In genomic region chr10:69742928-69743602, GRCh38 we compare ENCODE assay signal across 8 cellular contexts. TPM values are rescaled to one million over a fixed set of nuclear protein-coding genes. Genes with fewer than 3 reads are reported as not detected.
A peak's percentile ranks its signal among the peaks of the same experiment; 100 is the strongest.
DNase-seq lines count a peak whose midpoint lies in the region; ATAC-seq and TF ChIP-seq lines count a peak whose summit lies in the region.

No MANE protein-coding gene starts in this region.

- intact Hi-C loops in left ventricle myocardium superior (cut with micrococcal nuclease): no loop called here

- peaks cover 1% of the 10 kb centered on the region for H3K4me1 Mint-ChIP-seq in T-helper 2 cell treated with Interferon-gamma antibody and Interleukin-4, amounts not matched to agents 5 μg/mL and 100 μg/mL, for 36 hours (ENCODE audit: low read depth)

- TF ChIP-seq CTCF in 22Rv1 (IDR thresholded peaks at IDR 0.05): peak; percentile 64
- peak; percentile 52 for TF ChIP-seq CTCF in GM06990 (IDR thresholded peaks at IDR 0.05; ENCODE audit: insufficient read depth, low read length, poor library complexity, severe bottlenecking)
- TF ChIP-seq CTCF in VCaP (conservative IDR thresholded peaks at IDR 0.05): peak; percentile 5; the same call in 1 of the 2 replicates
- TF ChIP-seq CTCF in omental fat pad (IDR thresholded peaks at IDR 0.05): no peak

- DNase-seq in GM06990 (ENCODE audit: extremely low read depth, insufficient read length) (no peak), left ventricle myocardium superior (peak; percentile 62), NCI-H2107 treated with DMSO at 0.1 percent for 48 hours (lab: John Stamatoyannopoulos, UW; ENCODE audit: unreplicated experiment) (no peak), omental fat pad (ENCODE audit: low spot score) (no peak)
- no peak for DNase-seq in T-helper 2 cell treated with Interferon-gamma antibody and Interleukin-4, amounts not matched to agents 5 μg/mL and 100 μg/mL, for 36 hours (ENCODE audit: low spot score)

- no peaks in the 10 kb centered on the region for H3K36me3 ChIP-seq in GM06990 (ENCODE audit: control insufficient read depth, insufficient read depth, low read length)

- ATAC-seq in left ventricle myocardium superior: peak; percentile 65
- ATAC-seq in omental fat pad (ENCODE audit: low FRiP score): no peak
- ATAC-seq in GM19023 (IDR thresholded peaks at IDR 0.05; ENCODE audit: unreplicated experiment): no peak

- no peak overlapping the region for H3K27ac Mint-ChIP-seq in T-helper 2 cell treated with Interferon-gamma antibody and Interleukin-4, amounts not matched to agents 5 μg/mL and 100 μg/mL, for 36 hours

- H3K9me3 Mint-ChIP-seq in T-helper 2 cell treated with Interferon-gamma antibody and Interleukin-4, amounts not matched to agents 5 μg/mL and 100 μg/mL, for 36 hours: no peaks in the 10 kb centered on the region

- no peak overlapping the region for H3K4me3 ChIP-seq in GM06990 (replicated peaks; ENCODE audit: low read depth, low read length)

- H3K36me3 Mint-ChIP-seq in T-helper 2 cell treated with Interferon-gamma antibody and Interleukin-4, amounts not matched to agents 5 μg/mL and 100 μg/mL, for 36 hours (ENCODE audit: low read depth): no peaks in the 10 kb centered on the region

- H3K27me3 Mint-ChIP-seq in T-helper 2 cell treated with Interferon-gamma antibody and Interleukin-4, amounts not matched to agents 5 μg/mL and 100 μg/mL, for 36 hours (ENCODE audit: low read depth): peaks cover 31% of the 10 kb centered on the region

- H3K4me3 Mint-ChIP-seq in T-helper 2 cell treated with Interferon-gamma antibody and Interleukin-4, amounts not matched to agents 5 μg/mL and 100 μg/mL, for 36 hours: no peak overlapping the region

- no peak overlapping the region for H3K27ac ChIP-seq in 22Rv1
- no peak overlapping the region for H3K27ac ChIP-seq in VCaP

- peaks cover 2% of the 10 kb centered on the region for H3K27me3 ChIP-seq in GM06990 (replicated peaks; ENCODE audit: control insufficient read depth, insufficient read depth, low read length)

RNA-seq across cellular contexts. Expression of gene COL13A1, which starts 58.6 kb away (rescaled TPM):
- total RNA-seq in left ventricle myocardium superior (1.0 TPM), omental fat pad (under 1 TPM in 2 of 4 donors, not detected in 2; 0.46 to 0.60 TPM)

Comparison
In these comparisons a context has a peak if more than half of its experiments do, and no peak if none do; other contexts are left out.
1. CTCF ChIP-seq: peak in 22Rv1 (single experiment), GM06990 (single experiment) and VCaP (single experiment); none in omental fat pad (0 of 3).